In the genomic region with DNA sequence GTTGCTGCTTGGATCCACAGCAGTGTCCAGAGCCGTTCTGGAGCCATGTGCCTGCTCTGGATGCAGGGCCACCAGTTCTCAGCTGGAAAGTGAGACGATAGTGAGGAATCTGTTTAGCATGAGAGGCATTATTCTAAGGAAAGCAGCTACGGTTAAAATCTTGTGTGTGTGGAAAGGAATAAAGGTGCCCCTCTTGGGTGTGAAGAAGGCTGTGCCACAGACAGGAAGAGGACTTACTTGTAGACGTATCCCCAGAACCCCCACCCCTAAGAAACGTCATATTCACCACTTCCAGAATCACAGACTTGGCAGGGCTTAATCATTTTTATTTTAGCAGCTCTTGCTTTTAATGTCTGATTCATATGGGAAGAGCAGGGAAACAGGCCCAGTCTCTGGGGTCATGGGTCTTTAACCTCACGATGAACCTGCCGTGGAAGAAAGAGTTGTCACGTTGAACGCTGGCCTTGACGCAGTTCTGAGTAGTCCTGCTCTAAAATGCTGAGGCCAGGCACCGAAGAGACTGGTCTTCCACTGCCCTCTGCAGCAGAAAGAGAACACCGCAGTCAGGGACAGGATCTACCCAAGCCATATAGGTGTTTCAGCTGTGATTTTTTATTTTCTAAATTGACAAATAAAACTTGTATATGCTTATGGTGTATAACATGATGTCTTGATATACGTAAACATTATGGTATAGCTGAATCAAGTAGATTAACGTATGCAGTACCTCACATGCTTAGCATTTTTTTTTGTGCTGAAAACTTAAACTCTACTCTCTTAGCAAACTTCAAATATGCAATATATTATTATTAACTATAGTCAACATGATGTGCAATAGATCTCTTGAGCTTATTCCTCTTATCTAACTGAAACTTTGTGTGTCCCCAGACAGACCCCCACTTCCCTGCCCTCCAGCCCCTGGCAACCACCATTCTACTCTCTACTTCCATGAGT, we compare ENCODE assay signal across 8 cellular contexts. TPM values are rescaled to one million over a fixed set of nuclear protein-coding genes. Genes with fewer than 3 reads are reported as not detected.
DNase-seq lines count a peak whose midpoint lies in the region; ATAC-seq, FAIRE-seq and TF ChIP-seq lines count a peak whose summit lies in the region.

No MANE protein-coding gene starts in this region.

- H3K4me2 ChIP-seq in hepatocyte = peak overlapping the region; percentile 43

- ATAC-seq in GM19467 (IDR thresholded peaks at IDR 0.05; ENCODE audit: unreplicated experiment) (peak; percentile 87), sciatic nerve (peak; percentile 93), HG03457 (IDR thresholded peaks at IDR 0.05; ENCODE audit: unreplicated experiment) (no peak)

- peak; percentile 92 for TF ChIP-seq CTCF in D721Med (IDR thresholded peaks at IDR 0.05; ENCODE audit: insufficient read depth, missing control alignments)
- TF ChIP-seq CTCF in hepatocyte (IDR thresholded peaks at IDR 0.05; ENCODE audit: poor library complexity) = peak; percentile 87

- no peak overlapping the region for H3K27ac ChIP-seq in SJSA1
- H3K27ac ChIP-seq in hepatocyte = no peak overlapping the region

- no peak for DNase-seq in D721Med (ENCODE audit: insufficient read length, low spot score)
- DNase-seq in KG1 (lab: John Stamatoyannopoulos, UW) = peak; percentile 10
- DNase-seq in SJSA1 (ENCODE audit: low read depth in 1 of 2, low spot score in 2 of 2) = peak; percentile 39 to 64
- DNase-seq in anterior cingulate cortex (lab: John Stamatoyannopoulos, UW) = peak in 50 of 58 donors; percentile 4 to 81 (median 41)
- peak; percentile 82 for DNase-seq in hepatocyte (ENCODE audit: low spot score)
- no peak for DNase-seq in sciatic nerve (ENCODE audit: low spot score)

- H4K20me1 ChIP-seq in hepatocyte (ENCODE audit: insufficient read depth, poor library complexity, severe bottlenecking) = no peaks in the 10 kb centered on the region

- 37% methylated on average over 14 of the region's 14 CpGs for WGBS in hepatocyte (ENCODE audit: low lambda C conversion rate, missing lambda C conversion rate)

- H3K4me3 ChIP-seq in SJSA1 = no peak overlapping the region
- H3K4me3 ChIP-seq in hepatocyte = no peak overlapping the region

- peaks cover 4% of the 10 kb centered on the region; the same call in 1 of the 2 replicates for H3K4me1 ChIP-seq in SJSA1 (replicated peaks)
- no peaks in the 10 kb centered on the region for H3K4me1 ChIP-seq in hepatocyte (ENCODE audit: insufficient read depth)

- no peak for FAIRE-seq in D721Med (lab: Jason Lieb, UNC)

- H3K9me3 ChIP-seq in SJSA1 (replicated peaks) = no peaks in the 10 kb centered on the region
- no peaks in the 10 kb centered on the region for H3K9me3 ChIP-seq in hepatocyte (ENCODE audit: low read depth)

- no peaks in the 10 kb centered on the region for H3K9me2 ChIP-seq in hepatocyte (replicated peaks; ENCODE audit: insufficient read depth)

- peak overlapping the region; percentile 9 for H2AFZ ChIP-seq in hepatocyte

- H3K79me2 ChIP-seq in hepatocyte = no peaks in the 10 kb centered on the region

- H3K36me3 ChIP-seq in SJSA1 = no peaks in the 10 kb centered on the region
- no peaks in the 10 kb centered on the region for H3K36me3 ChIP-seq in hepatocyte (replicated peaks; ENCODE audit: insufficient read depth, low read depth)

- H3K27me3 ChIP-seq in SJSA1 (replicated peaks) = 0 out of 2 replicates have a peak, but pooled peaks cover 4% of the 10 kb centered on the region
- no peaks in the 10 kb centered on the region for H3K27me3 ChIP-seq in hepatocyte

- intact Hi-C loops in sciatic nerve (cut with DNase I) = no loop called here

RNA-seq across cellular contexts. Expression of gene CARTPT, which starts 38.8 kb away (rescaled TPM):
- total RNA-seq in SJSA1 (2014; rRNA removed; shearing (Covaris generic)) = not detected in 2 replicates
- total RNA-seq in hepatocyte (0.60 and 3.3 TPM in 2 replicates), sciatic nerve (not detected)
- polyA plus RNA-seq in hepatocyte = 0.57 TPM in 1 of 2 replicates, not detected in the other

Comparison
In these comparisons a context has a peak if more than half of its experiments do, and no peak if none do; other contexts are left out.
1. DNase-seq: peak in KG1 (single experiment), SJSA1 (2 of 2), anterior cingulate cortex (50 of 58) and hepatocyte (single experiment); none in D721Med (single experiment) and sciatic nerve (single experiment).